27 cellular contexts compared by ENCODE assay signal in genomic region chr6:77536701-77537100, GRCh38.
"Had no signal": no experiment of that assay in that cellular context is flagged by ENCODE, and none has a peak within 500 bp of the region (broad histone marks: within the 10 kb centered on the region; RNA-seq: fewer than 3 reads in every experiment).

No MANE protein-coding gene starts in this region.

- H3K27ac ChIP-seq: neural progenitor cell, ovary, parathyroid adenoma, psoas muscle, skin epidermis, spleen, stomach, thoracic aorta, thyroid gland, tibial nerve, upper lobe of left lung, vagina had no signal

- H3K79me2 ChIP-seq: parathyroid adenoma had no signal

- H3K9ac ChIP-seq: neural progenitor cell, parathyroid adenoma had no signal

- H3K4me1 ChIP-seq: neural progenitor cell, parathyroid adenoma, psoas muscle, spleen, stomach, thyroid gland, tibial nerve, upper lobe of left lung, vagina had no signal

- H3K36me3 ChIP-seq: neural progenitor cell, ovary, spleen, stomach, thoracic aorta, thyroid gland, tibial nerve, upper lobe of left lung, vagina had no signal

- FAIRE-seq: urothelium cell line had no signal

- DNase-seq: naive thymus-derived CD4-positive, alpha-beta T cell; natural killer cell; occipital lobe; ovary; posterior cingulate gyrus; psoas muscle; right cardiac atrium; spleen; stimulated activated CD4-positive, alpha-beta T cell treated with anti-CD3 and anti-CD28 coated beads, Interleukin-12 subunit alpha, Interleukin-12 subunit beta, amount 100 ng/mL, for 4 hours; stimulated activated CD4-positive, alpha-beta T cell treated with anti-CD3 and anti-CD28 coated beads, Interleukin-1b, Interleukin-23, amount 100 ng/mL, for 48 hours; stimulated activated CD4-positive, alpha-beta T cell treated with anti-CD3 and anti-CD28 coated beads, Interleukin-4, amount 100 ng/mL, for 1 hour; stimulated activated naive B cell treated with anti-CD40 and anti-IgM and Interleukin-4, amounts not matched to agents 10 μg/mL and 1 μg/mL and 100 μg/mL, for 72 hours; stimulated activated naive CD4-positive, alpha-beta T cell treated with Interleukin-2 at 50 U/mL for 16 hours; stomach; thyroid gland; trophoblast cell; upper lobe of left lung had no signal

- ATAC-seq: naive thymus-derived CD4-positive, alpha-beta T cell; natural killer cell; psoas muscle; right cardiac atrium; sciatic nerve; stimulated activated effector memory CD8-positive, alpha-beta T cell treated with anti-CD3 and anti-CD28 coated beads, Interleukin-12 subunit alpha, Interleukin-12 subunit beta, amount 100 ng/mL, for 72 hours; stimulated activated naive B cell treated with anti-CD40 and anti-IgM and Interleukin-4, amounts not matched to agents 10 μg/mL and 1 μg/mL and 100 μg/mL, for 72 hours had no signal

- H3K4me2 ChIP-seq: neural progenitor cell, smooth muscle cell had no signal

- H3K4me3 ChIP-seq: neural progenitor cell, ovary, psoas muscle, skin epidermis, smooth muscle cell, spleen, stomach, thoracic aorta, thyroid gland, tibial nerve, upper lobe of left lung, vagina had no signal

- H3K9me3 ChIP-seq: ovary, psoas muscle, thoracic aorta, thyroid gland, upper lobe of left lung, vagina had no signal

- H2AFZ ChIP-seq: neural progenitor cell, parathyroid adenoma had no signal

- H3K27me3 ChIP-seq: neural progenitor cell, ovary, spleen, stomach, thyroid gland, tibial nerve, upper lobe of left lung, vagina had no signal
